8 cellular contexts compared by ENCODE assay signal in the genomic region with DNA sequence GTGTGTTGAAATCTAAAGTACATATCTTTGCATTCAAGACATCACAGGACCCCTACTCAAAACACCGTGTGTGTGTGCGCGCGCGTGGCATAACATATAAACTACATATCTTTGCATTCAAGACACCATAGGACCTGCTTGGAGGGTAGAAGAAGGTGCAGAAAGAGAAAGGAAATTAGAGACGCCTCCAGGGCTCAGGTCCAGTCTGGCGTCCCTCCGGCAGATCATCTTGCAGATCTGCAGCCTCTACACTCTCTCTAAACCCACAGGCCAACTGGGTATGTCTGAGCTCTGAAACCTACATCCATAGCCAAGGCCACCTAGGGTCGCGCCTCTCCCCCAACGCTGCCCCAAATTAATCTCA. TPM values are rescaled to one million over a fixed set of nuclear protein-coding genes. Genes with fewer than 3 reads are reported as not detected.
DNase-seq lines count a peak whose midpoint lies in the region; ATAC-seq and TF ChIP-seq lines count a peak whose summit lies in the region.

No MANE protein-coding gene starts in this region.

- no peaks in the 10 kb centered on the region for H3K9me2 ChIP-seq in OCI-LY1 (ENCODE audit: low read depth, low read length)

- no peaks in the 10 kb centered on the region for H3K79me2 ChIP-seq in OCI-LY1 (ENCODE audit: insufficient read depth, low read length)

- ATAC-seq in effector memory CD8-positive, alpha-beta T cell (replicated peaks): no peak
- no peak for ATAC-seq in GM18873 (IDR thresholded peaks at IDR 0.05; ENCODE audit: low FRiP score, unreplicated experiment)

- H3K4me1 ChIP-seq in OCI-LY1 (ENCODE audit: insufficient read depth, low read length, severe bottlenecking) (peaks cover 15% of the 10 kb centered on the region), sigmoid colon (peaks cover 0 to 23% (median 11%) of the 10 kb centered on the region in 4 donors)

- H3K27ac ChIP-seq in OCI-LY1 (ENCODE audit: low read depth, low read length, poor library complexity, severe bottlenecking) (no peak overlapping the region), sigmoid colon (no peak overlapping the region)

- 0 out of 2 replicates have a peak overlapping the region, but pooled peaks have one; percentile 39 for H2AFZ ChIP-seq in OCI-LY1 (ENCODE audit: low read length)

- peak overlapping the region; percentile 92 for H3K4me2 ChIP-seq in OCI-LY1 (ENCODE audit: low read length)

- intact Hi-C loops in sigmoid colon (cut with DNase I): no loop called here

- H3K36me3 ChIP-seq in OCI-LY1 (ENCODE audit: insufficient read depth, low read length): peaks cover 5% of the 10 kb centered on the region; the same call in 1 of the 2 replicates
- no peaks in the 10 kb centered on the region for H3K36me3 ChIP-seq in sigmoid colon

- no peak for TF ChIP-seq EP300 in sigmoid colon (IDR thresholded peaks at IDR 0.05)

- no peak for TF ChIP-seq POLR2A in sigmoid colon (IDR thresholded peaks at IDR 0.05)

- no peaks in the 10 kb centered on the region for H4K20me1 ChIP-seq in OCI-LY1 (ENCODE audit: insufficient read depth, low read length)

- no peaks in the 10 kb centered on the region for H3K9me3 Mint-ChIP-seq in effector memory CD8-positive, alpha-beta T cell

- H3K4me1 Mint-ChIP-seq in effector memory CD8-positive, alpha-beta T cell (ENCODE audit: low read depth in 2 of 2): peaks cover 11 to 20% of the 10 kb centered on the region in 2 donors

- peak overlapping the region; percentile 38 for H3K4me3 ChIP-seq in GM12864 (ENCODE audit: low read depth, low read length)
- H3K4me3 ChIP-seq in OCI-LY1 (ENCODE audit: low read depth, low read length, poor library complexity, severe bottlenecking): peak overlapping the region; percentile 91
- peak overlapping the region in 3 of 4 donors; percentile 52 to 60 (median 53) for H3K4me3 ChIP-seq in sigmoid colon

- no peaks in the 10 kb centered on the region for H3K27me3 Mint-ChIP-seq in effector memory CD8-positive, alpha-beta T cell

- 74 to 88% methylated on average over 11 of the region's 11 CpGs for WGBS in sigmoid colon, 2 donors

- H3F3A ChIP-seq in OCI-LY1 (ENCODE audit: insufficient read depth, low read length): no peaks in the 10 kb centered on the region

- H3K36me3 Mint-ChIP-seq in effector memory CD8-positive, alpha-beta T cell (ENCODE audit: insufficient read depth): peaks cover 7% of the 10 kb centered on the region

- no peaks in the 10 kb centered on the region for H3K27me3 ChIP-seq in OCI-LY1 (ENCODE audit: insufficient read depth, low read length)
- H3K27me3 ChIP-seq in sigmoid colon: no peaks in the 10 kb centered on the region

- H3K9ac ChIP-seq in OCI-LY1 (ENCODE audit: low read length): peak overlapping the region; percentile 93; the same call in 1 of the 2 replicates

- no peak for TF ChIP-seq CTCF in GM12864 (IDR thresholded peaks at IDR 0.05; ENCODE audit: low read depth, low read length, missing control alignments)
- no peak for TF ChIP-seq CTCF in OCI-LY1 (IDR thresholded peaks at IDR 0.05; ENCODE audit: low read length)
- no peak for TF ChIP-seq CTCF in sigmoid colon (IDR thresholded peaks at IDR 0.05)

- H3K9me3 ChIP-seq in OCI-LY1 (ENCODE audit: low read length) (no peaks in the 10 kb centered on the region), sigmoid colon (no peaks in the 10 kb centered on the region)

- peak overlapping the region; percentile 59 to 78 for H3K27ac Mint-ChIP-seq in effector memory CD8-positive, alpha-beta T cell

- peak overlapping the region; percentile 90 to 92 for H3K4me3 Mint-ChIP-seq in effector memory CD8-positive, alpha-beta T cell

- DNase-seq in GM12864 (ENCODE audit: low read depth): no peak
- no peak for DNase-seq in effector memory CD8-positive, alpha-beta T cell
- DNase-seq in sigmoid colon: no peak
- no peak for DNase-seq in epidermal melanocyte (ENCODE audit: insufficient read length, low spot score)
- DNase-seq in NCI-H345 treated with DMSO at 0.1 percent for 48 hours (lab: John Stamatoyannopoulos, UW; ENCODE audit: unreplicated experiment): no peak
- DNase-seq in activated CD8-positive, alpha-beta memory T cell treated with anti-CD3 and anti-CD28 coated beads, Interleukin-2, amount 50 U/mL, for 48 hours: no peak

RNA-seq across cellular contexts. Expression of a gene that starts 0.7 kb away (rescaled TPM):
- total RNA-seq in sigmoid colon: 1 to 10 TPM; 5.6 to 8.6 (median 6.0) TPM
- polyA plus RNA-seq in sigmoid colon: 10 to 100 TPM; 27.0 to 44.3 (median 27.7) TPM

RNA-seq across cellular contexts. Expression of a gene that starts 1.2 kb away (rescaled TPM):
- total RNA-seq in sigmoid colon: not detected
- under 1 TPM in 2 of 3 donors, not detected in 1; 0.69 to 0.79 TPM for polyA plus RNA-seq in sigmoid colon

RNA-seq across cellular contexts. Expression of a gene that starts 10.0 kb away (rescaled TPM):
- 1 to 10 TPM in 1 of 4 donors, under 1 TPM in 2, not detected in 1; 0.54 to 4.4 (median 0.71) TPM for total RNA-seq in sigmoid colon
- under 1 TPM in 1 of 3 donors, not detected in 2; 0.58 TPM for polyA plus RNA-seq in sigmoid colon

RNA-seq across cellular contexts. Expression of a gene that starts 22.4 kb away (rescaled TPM):
- 10 to 100 TPM in 2 of 4 donors, 1 to 10 TPM in 2; 5.4 to 21.6 (median 9.3) TPM for total RNA-seq in sigmoid colon
- 10 to 100 TPM in 1 of 3 donors, 1 to 10 TPM in 2; 1.8 to 13.9 (median 2.3) TPM for polyA plus RNA-seq in sigmoid colon

RNA-seq across cellular contexts. Expression of a gene that starts 34.0 kb away (rescaled TPM):
- 10 to 100 TPM; 16.0 to 31.3 (median 24.9) TPM for total RNA-seq in sigmoid colon
- 10 to 100 TPM in 2 of 3 donors, 1 to 10 TPM in 1; 8.4 to 42.1 (median 17.3) TPM for polyA plus RNA-seq in sigmoid colon

Comparison
In these comparisons a context has a peak if more than half of its experiments do, and no peak if none do; other contexts are left out.
1. H3K4me3 ChIP-seq: peak in every context shown above with its lines; median percentile 91 in OCI-LY1; 53 in sigmoid colon; 38 in GM12864.